36 cellular contexts compared by ENCODE assay signal in genomic region chr16:24359490-24359889, GRCh38.
"Had no signal": no experiment of that assay in that cellular context is flagged by ENCODE, and none has a peak within 500 bp of the region (broad histone marks: within the 10 kb centered on the region; RNA-seq: fewer than 3 reads in every experiment).

No MANE protein-coding gene starts in this region.

- H3K4me3 Mint-ChIP-seq: activated CD4-positive, alpha-beta memory T cell treated with anti-CD3 and anti-CD28 coated beads, Interleukin-2, amount 10 ng/mL, durations not matched to agents 7 days and 5 days; activated CD4-positive, alpha-beta T cell treated with anti-CD3 and anti-CD28 coated beads for 36 hours; activated CD4-positive, alpha-beta T cell treated with anti-CD3 and anti-CD28 coated beads, Interleukin-2, amount 10 ng/mL, durations not matched to agents 7 days and 5 days; activated CD8-positive, alpha-beta memory T cell treated with anti-CD3 and anti-CD28 coated beads, Interleukin-2, amount 10 ng/mL, durations not matched to agents 7 days and 5 days; activated CD8-positive, alpha-beta T cell treated with anti-CD3 and anti-CD28 coated beads, Interleukin-2, amount 10 ng/mL, durations not matched to agents 7 days and 5 days; activated naive CD4-positive, alpha-beta T cell treated with anti-CD3 and anti-CD28 coated beads, Interleukin-2, amount 10 ng/mL, durations not matched to agents 7 days and 5 days; activated naive CD4-positive, alpha-beta T cell treated with anti-CD3 and anti-CD28 coated beads, Interleukin-2, amount 50 U/mL, for 24 hours; activated naive CD8-positive, alpha-beta T cell; activated naive CD8-positive, alpha-beta T cell treated with anti-CD3 and anti-CD28 coated beads, Interleukin-2, amount 10 ng/mL, durations not matched to agents 7 days and 5 days; activated naive CD8-positive, alpha-beta T cell treated with anti-CD3 and anti-CD28 coated beads, Interleukin-2, amount 50 U/mL, for 24 hours; activated T-cell treated with anti-CD3 and anti-CD28 coated beads, Interleukin-2, amount 50 U/mL, for 24 hours; brain; central memory CD8-positive, alpha-beta T cell; T-helper 1 cell treated with Interleukin-12 subunit alpha and Interleukin-12 subunit beta and Interleukin-4 antibody, amounts not matched to agents 30 μg/mL and 1 μg/mL, for 36 hours; T-helper 2 cell treated with Interferon-gamma antibody and Interleukin-4, amounts not matched to agents 5 μg/mL and 100 μg/mL, for 36 hours had no signal

- H3K4me1 ChIP-seq: ascending aorta had no signal

- H3K4me3 ChIP-seq: ascending aorta, cardiac muscle cell had no signal

- H3K9me3 ChIP-seq: ascending aorta had no signal

- H3K9me3 Mint-ChIP-seq: activated CD4-positive, alpha-beta memory T cell treated with anti-CD3 and anti-CD28 coated beads, Interleukin-2, amount 10 ng/mL, durations not matched to agents 7 days and 5 days; activated CD4-positive, alpha-beta T cell treated with anti-CD3 and anti-CD28 coated beads, Interleukin-2, amount 10 ng/mL, durations not matched to agents 7 days and 5 days; activated naive CD4-positive, alpha-beta T cell treated with anti-CD3 and anti-CD28 coated beads, Interleukin-2, amount 10 ng/mL, durations not matched to agents 7 days and 5 days; activated naive CD8-positive, alpha-beta T cell treated with anti-CD3 and anti-CD28 coated beads, Interleukin-2, amount 50 U/mL, for 24 hours; activated T-cell treated with anti-CD3 and anti-CD28 coated beads, Interleukin-2, amount 50 U/mL, for 24 hours; activated T-helper 2 cell treated with anti-CD3 and anti-CD28 coated beads, Interferon-gamma antibody, Interleukin-2, Interleukin-4, amounts not matched to agents 10 μg/mL and 5 μg/mL and 100 μg/mL, durations not matched to agents 14 hours and 24 hours and 36 hours; brain; central memory CD8-positive, alpha-beta T cell; T-helper 1 cell treated with Interleukin-12 subunit alpha and Interleukin-12 subunit beta and Interleukin-4 antibody, amounts not matched to agents 30 μg/mL and 1 μg/mL, for 36 hours; T-helper 2 cell treated with Interferon-gamma antibody and Interleukin-4, amounts not matched to agents 5 μg/mL and 100 μg/mL, for 36 hours had no signal

- ATAC-seq: activated CD4-positive, alpha-beta T cell treated with anti-CD3 and anti-CD28 coated beads for 36 hours; activated CD4-positive, CD25-positive, alpha-beta regulatory T cell treated with anti-CD3 and anti-CD28 coated beads, Interleukin-2, amount 50 U/mL, for 24 hours; activated CD8-positive, alpha-beta memory T cell treated with anti-CD3 and anti-CD28 coated beads, Interleukin-2, amount 10 ng/mL, durations not matched to agents 7 days and 5 days; activated CD8-positive, alpha-beta T cell treated with anti-CD3 and anti-CD28 coated beads, Interleukin-2, amount 10 ng/mL, durations not matched to agents 7 days and 5 days; activated naive CD8-positive, alpha-beta T cell treated with anti-CD3 and anti-CD28 coated beads, Interleukin-2, amount 50 U/mL, for 24 hours had no signal

- H3K36me3 ChIP-seq: ascending aorta, cardiac muscle cell had no signal

- H3K27me3 ChIP-seq: ascending aorta, cardiac muscle cell had no signal

- H3K36me3 Mint-ChIP-seq: activated CD8-positive, alpha-beta memory T cell treated with anti-CD3 and anti-CD28 coated beads, Interleukin-2, amount 10 ng/mL, durations not matched to agents 7 days and 5 days; activated naive CD4-positive, alpha-beta T cell treated with anti-CD3 and anti-CD28 coated beads, Interleukin-2, amount 10 ng/mL, durations not matched to agents 7 days and 5 days; activated naive CD4-positive, alpha-beta T cell treated with anti-CD3 and anti-CD28 coated beads, Interleukin-2, amount 50 U/mL, for 24 hours; activated naive CD8-positive, alpha-beta T cell; activated naive CD8-positive, alpha-beta T cell treated with anti-CD3 and anti-CD28 coated beads, Interleukin-2, amount 10 ng/mL, durations not matched to agents 7 days and 5 days; brain had no signal

- DNase-seq: activated CD4-positive, alpha-beta memory T cell treated with anti-CD3 and anti-CD28 coated beads, Interleukin-2, amount 10 ng/mL, durations not matched to agents 7 days and 5 days; activated CD4-positive, alpha-beta T cell treated with anti-CD3 and anti-CD28 coated beads for 1 hour; activated CD4-positive, alpha-beta T cell treated with anti-CD3 and anti-CD28 coated beads for 36 hours; activated CD4-positive, alpha-beta T cell treated with anti-CD3 and anti-CD28 coated beads for 48 hours; activated CD4-positive, alpha-beta T cell treated with anti-CD3 and anti-CD28 coated beads, Interleukin-2, amount 10 ng/mL, durations not matched to agents 7 days and 5 days; activated CD4-positive, alpha-beta T cell treated with anti-CD3 and anti-CD28 coated beads, Interleukin-2, amount 50 U/mL, for 48 hours; activated CD4-positive, CD25-positive, alpha-beta regulatory T cell; activated CD8-positive, alpha-beta memory T cell treated with anti-CD3 and anti-CD28 coated beads for 24 hours; activated CD8-positive, alpha-beta memory T cell treated with anti-CD3 and anti-CD28 coated beads, Interleukin-2, amount 10 ng/mL, durations not matched to agents 7 days and 5 days; activated CD8-positive, alpha-beta memory T cell treated with anti-CD3 and anti-CD28 coated beads, Interleukin-2, amount 50 U/mL, for 48 hours; activated CD8-positive, alpha-beta T cell treated with anti-CD3 and anti-CD28 coated beads, Interleukin-2, amount 10 ng/mL, durations not matched to agents 7 days and 5 days; activated effector memory CD4-positive, alpha-beta T cell treated with Interleukin-2 at 50 U/mL for 16 hours; activated gamma-delta T cell; activated naive CD4-positive, alpha-beta T cell treated with anti-CD3 and anti-CD28 coated beads, Interleukin-2, amount 10 ng/mL, durations not matched to agents 7 days and 5 days; activated naive CD4-positive, alpha-beta T cell treated with Interleukin-2 at 50 U/mL for 16 hours; activated naive CD8-positive, alpha-beta T cell treated with anti-CD3 and anti-CD28 coated beads, Interleukin-2, amount 10 ng/mL, durations not matched to agents 7 days and 5 days; activated naive CD8-positive, alpha-beta T cell treated with anti-CD3 and anti-CD28 coated beads, Interleukin-2, amount 50 U/mL, for 24 hours; activated T-cell treated with anti-CD3 and anti-CD28 coated beads, Interleukin-2, amount 50 U/mL, for 24 hours; activated T-cell treated with anti-CD3 and anti-CD28 coated beads, Interleukin-2, amount 50 U/mL, for 48 hours; amygdala; anterior cingulate cortex; cerebellar nuclear complex; T-helper 2 cell; T-helper 9 cell had no signal

- FAIRE-seq: TTC549 had no signal

- H3K4me1 Mint-ChIP-seq: activated CD4-positive, alpha-beta memory T cell treated with anti-CD3 and anti-CD28 coated beads, Interleukin-2, amount 10 ng/mL, durations not matched to agents 7 days and 5 days; activated CD4-positive, alpha-beta T cell treated with anti-CD3 and anti-CD28 coated beads for 36 hours; activated CD4-positive, alpha-beta T cell treated with anti-CD3 and anti-CD28 coated beads, Interleukin-2, amount 10 ng/mL, durations not matched to agents 7 days and 5 days; activated CD8-positive, alpha-beta memory T cell treated with anti-CD3 and anti-CD28 coated beads, Interleukin-2, amount 10 ng/mL, durations not matched to agents 7 days and 5 days; activated naive CD4-positive, alpha-beta T cell treated with anti-CD3 and anti-CD28 coated beads, Interleukin-2, amount 10 ng/mL, durations not matched to agents 7 days and 5 days; activated naive CD4-positive, alpha-beta T cell treated with anti-CD3 and anti-CD28 coated beads, Interleukin-2, amount 50 U/mL, for 24 hours; activated naive CD8-positive, alpha-beta T cell treated with anti-CD3 and anti-CD28 coated beads, Interleukin-2, amount 10 ng/mL, durations not matched to agents 7 days and 5 days; activated naive CD8-positive, alpha-beta T cell treated with anti-CD3 and anti-CD28 coated beads, Interleukin-2, amount 50 U/mL, for 24 hours; brain; central memory CD8-positive, alpha-beta T cell had no signal

- H3K27ac ChIP-seq: ascending aorta, cardiac muscle cell, VCaP had no signal

- H3K27ac Mint-ChIP-seq: activated CD4-positive, alpha-beta memory T cell treated with anti-CD3 and anti-CD28 coated beads, Interleukin-2, amount 10 ng/mL, durations not matched to agents 7 days and 5 days; activated CD4-positive, alpha-beta T cell treated with anti-CD3 and anti-CD28 coated beads for 36 hours; activated CD4-positive, alpha-beta T cell treated with anti-CD3 and anti-CD28 coated beads, Interleukin-2, amount 10 ng/mL, durations not matched to agents 7 days and 5 days; activated CD8-positive, alpha-beta memory T cell treated with anti-CD3 and anti-CD28 coated beads, Interleukin-2, amount 10 ng/mL, durations not matched to agents 7 days and 5 days; activated CD8-positive, alpha-beta T cell treated with anti-CD3 and anti-CD28 coated beads, Interleukin-2, amount 10 ng/mL, durations not matched to agents 7 days and 5 days; activated naive CD4-positive, alpha-beta T cell treated with anti-CD3 and anti-CD28 coated beads, Interleukin-2, amount 10 ng/mL, durations not matched to agents 7 days and 5 days; activated naive CD4-positive, alpha-beta T cell treated with anti-CD3 and anti-CD28 coated beads, Interleukin-2, amount 50 U/mL, for 24 hours; activated naive CD8-positive, alpha-beta T cell; activated naive CD8-positive, alpha-beta T cell treated with anti-CD3 and anti-CD28 coated beads, Interleukin-2, amount 10 ng/mL, durations not matched to agents 7 days and 5 days; activated naive CD8-positive, alpha-beta T cell treated with anti-CD3 and anti-CD28 coated beads, Interleukin-2, amount 50 U/mL, for 24 hours; activated T-cell treated with anti-CD3 and anti-CD28 coated beads, Interleukin-2, amount 50 U/mL, for 24 hours; activated T-helper 2 cell treated with anti-CD3 and anti-CD28 coated beads, Interferon-gamma antibody, Interleukin-2, Interleukin-4, amounts not matched to agents 10 μg/mL and 5 μg/mL and 100 μg/mL, durations not matched to agents 14 hours and 24 hours and 36 hours; brain; T-helper 1 cell treated with Interleukin-12 subunit alpha and Interleukin-12 subunit beta and Interleukin-4 antibody, amounts not matched to agents 30 μg/mL and 1 μg/mL, for 36 hours; T-helper 2 cell treated with Interferon-gamma antibody and Interleukin-4, amounts not matched to agents 5 μg/mL and 100 μg/mL, for 36 hours had no signal
